In genomic region chr7:50379082-50379481, GRCh38 we compare ENCODE assay signal across 9 cellular contexts.
DNase-seq lines count a peak whose midpoint lies in the region; ATAC-seq and TF ChIP-seq lines count a peak whose summit lies in the region.
"Had no signal": no experiment of that assay in that cellular context is flagged by ENCODE, and none has a peak within 500 bp of the region (broad histone marks: within the 10 kb centered on the region; RNA-seq: fewer than 3 reads in every experiment).

No MANE protein-coding gene starts in this region.

- H3K18ac ChIP-seq in mesenchymal stem cell (ENCODE audit: low read depth in 1 of 2, low read length in 2 of 2) = no peak overlapping the region

- H3K79me1 ChIP-seq in mesenchymal stem cell (replicated peaks; ENCODE audit: low read length, poor library complexity, severe bottlenecking) = no peaks in the 10 kb centered on the region

- H3K4me1 Mint-ChIP-seq in activated T-cell treated with anti-CD3 and anti-CD28 coated beads, Interleukin-2, amount 50 U/mL, for 72 hours (ENCODE audit: low read depth) = peaks cover 92% of the 10 kb centered on the region

- no peak overlapping the region for H2BK12ac ChIP-seq in mesenchymal stem cell (ENCODE audit: low read length in 2 of 2)

- no peak overlapping the region for H3K4me3 Mint-ChIP-seq in activated T-cell treated with anti-CD3 and anti-CD28 coated beads, Interleukin-2, amount 50 U/mL, for 72 hours

- H3K36me3 Mint-ChIP-seq in activated T-cell treated with anti-CD3 and anti-CD28 coated beads, Interleukin-2, amount 50 U/mL, for 72 hours (ENCODE audit: insufficient read depth in 2 of 2) = peaks cover 30 to 80% of the 10 kb centered on the region in 2 donors

- no peaks in the 10 kb centered on the region for H3K27me3 Mint-ChIP-seq in activated T-cell treated with anti-CD3 and anti-CD28 coated beads, Interleukin-2, amount 50 U/mL, for 72 hours (ENCODE audit: low read depth)

- H3K27ac ChIP-seq in RWPE1 (no peak overlapping the region), upper lobe of right lung (no peak overlapping the region), mesenchymal stem cell (ENCODE audit: low read length, poor library complexity, severe bottlenecking) (no peak overlapping the region)

- H3K4ac ChIP-seq in mesenchymal stem cell (ENCODE audit: low read depth in 1 of 2, low read length in 2 of 2) = no peak overlapping the region

- H3K4me1 ChIP-seq in upper lobe of right lung (no peaks in the 10 kb centered on the region), mesenchymal stem cell (ENCODE audit: control insufficient read depth, insufficient read depth, low read depth, low read length) (no peaks in the 10 kb centered on the region)

- H3K14ac ChIP-seq in mesenchymal stem cell (ENCODE audit: low read length in 2 of 2) = no peak overlapping the region

- H2BK5ac ChIP-seq in mesenchymal stem cell (ENCODE audit: low read depth, low read length, poor library complexity, severe bottlenecking) = no peak overlapping the region

- intact Hi-C loops in upper lobe of right lung (cut with DNase I) = no loop called here

- CTCF ChIA-PET in RWPE1 (lab: Yijun Ruan, JAX) = interaction anchor here (0.6 kb wide), 1 partner anchor 155 kb away, joined by 4 read pairs; no protein-coding TSS in a partner anchor

- no peaks in the 10 kb centered on the region for H3K9me3 Mint-ChIP-seq in activated T-cell treated with anti-CD3 and anti-CD28 coated beads, Interleukin-2, amount 50 U/mL, for 72 hours

- H2AFZ ChIP-seq in mesenchymal stem cell (ENCODE audit: low read depth, low read length) = no peak overlapping the region

- H2BK120ac ChIP-seq in mesenchymal stem cell (ENCODE audit: low read depth, low read length) = no peak overlapping the region

- no peaks in the 10 kb centered on the region for H3K27me3 ChIP-seq in upper lobe of right lung
- peaks cover 16 to 40% of the 10 kb centered on the region in 2 experiments for H3K27me3 ChIP-seq in mesenchymal stem cell (ENCODE audit: control insufficient read depth in 1 of 2, insufficient read depth in 1 of 2, low read length in 2 of 2)
- H3K27me3 ChIP-seq: MG63 had no signal

- no peak overlapping the region for H2BK15ac ChIP-seq in mesenchymal stem cell (ENCODE audit: low read depth, poor library complexity, severe bottlenecking)

- no peak overlapping the region for H4K91ac ChIP-seq in mesenchymal stem cell (ENCODE audit: low read length)

- H4K8ac ChIP-seq in mesenchymal stem cell (ENCODE audit: low read length) = no peak overlapping the region

- no peak for DNase-seq in activated T-cell treated with anti-CD3 and anti-CD28 coated beads, Interleukin-2, amount 50 U/mL, for 72 hours
- DNase-seq in activated T-cell treated with anti-CD3 and anti-CD28 coated beads for 4 hours (no peak), RWPE1 (ENCODE audit: low spot score) (peak; percentile 92), glomerular visceral epithelial cell (ENCODE audit: extremely low spot score) (peak; percentile 12), upper lobe of right lung (no peak), NOMO-1 treated with DMSO at 0.1 percent for 48 hours (lab: John Stamatoyannopoulos, UW; ENCODE audit: unreplicated experiment) (no peak), mesenchymal stem cell (no peak)
- DNase-seq: MG63 had no signal

- WGBS in mesenchymal stem cell = 29% methylated on average over 7 of the region's 10 CpGs

- H3K9me3 ChIP-seq in upper lobe of right lung (no peaks in the 10 kb centered on the region), mesenchymal stem cell (ENCODE audit: control insufficient read depth, low read length) (no peaks in the 10 kb centered on the region)
- H3K9me3 ChIP-seq: MG63 had no signal

- no peak overlapping the region for H3K4me3 ChIP-seq in upper lobe of right lung
- H3K4me3 ChIP-seq in mesenchymal stem cell (ENCODE audit: insufficient read depth in 1 of 2, low read depth in 1 of 2, low read length in 2 of 2) = no peak overlapping the region
- H3K4me3 ChIP-seq: MG63 had no signal

- no peak overlapping the region for H2AK5ac ChIP-seq in mesenchymal stem cell (ENCODE audit: low read length, severe bottlenecking)

- H3K27ac Mint-ChIP-seq in activated T-cell treated with anti-CD3 and anti-CD28 coated beads, Interleukin-2, amount 50 U/mL, for 72 hours = peak overlapping the region; percentile 63

- no peak for TF ChIP-seq CTCF in RWPE1 (conservative IDR thresholded peaks at IDR 0.05; ENCODE audit: low read depth)
- no peak for TF ChIP-seq CTCF in upper lobe of right lung (IDR thresholded peaks at IDR 0.05)

- no peak overlapping the region for H3K23ac ChIP-seq in mesenchymal stem cell (ENCODE audit: low read length in 2 of 2)

- POLR2A ChIA-PET in RWPE1 (lab: Yijun Ruan, JAX; ENCODE audit: low non-redundant PET) = no interaction called here

- H3K36me3 ChIP-seq in upper lobe of right lung (peaks cover 10% of the 10 kb centered on the region), mesenchymal stem cell (ENCODE audit: control insufficient read depth in 1 of 2, insufficient read depth in 2 of 2, low read depth in 1 of 2, low read length in 2 of 2) (no peaks in the 10 kb centered on the region)
- H3K36me3 ChIP-seq: MG63 had no signal

- H3K4me2 ChIP-seq in mesenchymal stem cell (ENCODE audit: low read length, poor library complexity, severe bottlenecking) = no peak overlapping the region

- no peak overlapping the region for H3K9ac ChIP-seq in mesenchymal stem cell (ENCODE audit: low read length)

- peak; percentile 3 to 22 for ATAC-seq in activated T-cell treated with anti-CD3 and anti-CD28 coated beads, Interleukin-2, amount 50 U/mL, for 72 hours (replicated peaks in 1 of 2)
- ATAC-seq in upper lobe of right lung = peak; percentile 44
- no peak for ATAC-seq in HG03460 (IDR thresholded peaks at IDR 0.05; ENCODE audit: unreplicated experiment)

Comparison
In these comparisons a context has a peak if more than half of its experiments do, and no peak if none do; other contexts are left out.
1. DNase-seq: peak in RWPE1 (single experiment) and glomerular visceral epithelial cell (single experiment); none in activated T-cell treated with anti-CD3 and anti-CD28 coated beads, Interleukin-2, amount 50 U/mL, for 72 hours (0 of 2), activated T-cell treated with anti-CD3 and anti-CD28 coated beads for 4 hours (single experiment), upper lobe of right lung (single experiment), NOMO-1 treated with DMSO at 0.1 percent for 48 hours (single experiment) and mesenchymal stem cell (single experiment).